Comparison of ENCODE assay signal across 17 cellular contexts in the genomic region with DNA sequence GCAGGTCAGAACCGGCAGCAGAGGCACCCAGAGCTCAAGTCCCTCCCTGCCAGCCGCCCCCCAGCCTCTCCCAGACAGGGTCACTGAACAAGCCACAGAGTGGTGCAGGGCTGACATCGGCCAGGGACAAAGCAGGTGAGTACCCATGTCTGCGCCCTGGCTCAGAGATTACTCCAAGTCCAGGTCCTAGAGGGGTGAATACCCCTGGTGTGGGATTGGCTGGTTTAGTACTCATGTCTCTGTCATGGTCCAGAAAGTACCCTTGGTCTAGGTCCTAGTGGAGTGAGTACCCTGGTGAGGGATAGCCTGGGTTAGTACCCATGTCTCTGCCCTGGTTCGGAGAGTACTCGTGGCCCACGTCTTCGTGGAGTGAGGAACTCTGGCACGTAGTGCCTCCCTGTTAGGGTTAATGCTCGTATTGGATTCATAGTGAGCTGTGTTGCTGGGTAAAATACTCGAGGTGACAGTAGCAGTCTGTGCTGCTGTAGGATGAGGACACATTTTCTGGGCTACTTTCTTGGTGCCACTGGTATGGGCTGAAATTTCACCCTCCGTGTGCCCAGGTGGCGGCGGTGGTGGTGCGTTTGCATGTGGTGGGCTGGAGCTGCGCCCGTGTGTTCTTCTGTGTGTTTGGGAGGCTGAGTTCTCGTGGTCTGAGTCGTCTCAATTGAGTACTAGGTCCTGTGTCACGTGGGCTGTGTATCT. TPM values are rescaled to one million over a fixed set of nuclear protein-coding genes. Genes with fewer than 3 reads are reported as not detected.
A peak's percentile ranks its signal among the peaks of the same experiment; 100 is the strongest.
DNase-seq lines count a peak whose midpoint lies in the region; ATAC-seq lines count a peak whose summit lies in the region.
"Had no signal": no experiment of that assay in that cellular context is flagged by ENCODE, and none has a peak within 500 bp of the region (broad histone marks: within the 10 kb centered on the region; RNA-seq: fewer than 3 reads in every experiment).

No MANE protein-coding gene starts in this region.

- no peak for ATAC-seq in activated T-cell treated with anti-CD3 and anti-CD28 coated beads, Interleukin-2, amount 50 U/mL, for 4 hours
- ATAC-seq in stimulated activated effector memory CD8-positive, alpha-beta T cell treated with anti-CD3 and anti-CD28 coated beads, Interleukin-12 subunit alpha, Interleukin-12 subunit beta, amount 100 ng/mL, for 72 hours, result peak; percentile 6
- no peak for ATAC-seq in HG02884 (IDR thresholded peaks at IDR 0.05; ENCODE audit: unreplicated experiment)

- DNase-seq in activated T-cell treated with anti-CD3 and anti-CD28 coated beads, Interleukin-2, amount 50 U/mL, for 1 hour, result peak; percentile 12
- DNase-seq in activated T-cell treated with anti-CD3 and anti-CD28 coated beads, Interleukin-2, amount 50 U/mL, for 4 hours, result no peak
- DNase-seq in RPMI7951 (ENCODE audit: low read depth) (peak; percentile 21), fibroblast of peridontal ligament (ENCODE audit: extremely low read depth) (peak; percentile 2), NCI-H526 treated with DMSO at 0.1 percent for 48 hours (lab: John Stamatoyannopoulos, UW) (no peak), NCI-H446 treated with DMSO at 0.1 percent for 48 hours (lab: John Stamatoyannopoulos, UW) (no peak)
- DNase-seq in stimulated activated effector memory CD8-positive, alpha-beta T cell treated with anti-CD3 and anti-CD28 coated beads, Interleukin-12 subunit alpha, Interleukin-12 subunit beta, amount 100 ng/mL, for 72 hours (ENCODE audit: low spot score in 2 of 2), result no peak
- DNase-seq: activated CD4-positive, alpha-beta T cell treated with anti-CD3 and anti-CD28 coated beads for 4 hours; mammary epithelial cell; NCI-H1694 treated with DMSO at 0.1 percent for 48 hours; NCI-H524 treated with DMSO at 0.1 percent for 48 hours; occipital lobe; RPMI8226; stimulated activated naive CD4-positive, alpha-beta T cell treated with Interleukin-2 at 50 U/mL for 16 hours had no signal

- H3K27me3 Mint-ChIP-seq in activated T-cell treated with anti-CD3 and anti-CD28 coated beads, Interleukin-2, amount 50 U/mL, for 4 hours (ENCODE audit: low read depth), result no peaks in the 10 kb centered on the region

- no peak overlapping the region for H3K27ac Mint-ChIP-seq in stimulated activated effector memory CD8-positive, alpha-beta T cell treated with anti-CD3 and anti-CD28 coated beads, Interleukin-12 subunit alpha, Interleukin-12 subunit beta, amount 100 ng/mL, for 72 hours
- H3K27ac Mint-ChIP-seq: T-helper 2 cell treated with Interferon-gamma antibody and Interleukin-4, amounts not matched to agents 5 μg/mL and 100 μg/mL, for 36 hours had no signal

- no peaks in the 10 kb centered on the region for H3K9me3 Mint-ChIP-seq in activated T-cell treated with anti-CD3 and anti-CD28 coated beads, Interleukin-2, amount 50 U/mL, for 4 hours
- H3K9me3 Mint-ChIP-seq in stimulated activated effector memory CD8-positive, alpha-beta T cell treated with anti-CD3 and anti-CD28 coated beads, Interleukin-12 subunit alpha, Interleukin-12 subunit beta, amount 100 ng/mL, for 72 hours, result no peaks in the 10 kb centered on the region
- H3K9me3 Mint-ChIP-seq: T-helper 2 cell treated with Interferon-gamma antibody and Interleukin-4, amounts not matched to agents 5 μg/mL and 100 μg/mL, for 36 hours had no signal

- no peaks in the 10 kb centered on the region for H3K36me3 Mint-ChIP-seq in activated T-cell treated with anti-CD3 and anti-CD28 coated beads, Interleukin-2, amount 50 U/mL, for 4 hours (ENCODE audit: insufficient read depth)
- H3K36me3 Mint-ChIP-seq in stimulated activated effector memory CD8-positive, alpha-beta T cell treated with anti-CD3 and anti-CD28 coated beads, Interleukin-12 subunit alpha, Interleukin-12 subunit beta, amount 100 ng/mL, for 72 hours, result no peaks in the 10 kb centered on the region

- H3K4me3 Mint-ChIP-seq in activated T-cell treated with anti-CD3 and anti-CD28 coated beads, Interleukin-2, amount 50 U/mL, for 4 hours, result no peak overlapping the region
- no peak overlapping the region for H3K4me3 Mint-ChIP-seq in stimulated activated effector memory CD8-positive, alpha-beta T cell treated with anti-CD3 and anti-CD28 coated beads, Interleukin-12 subunit alpha, Interleukin-12 subunit beta, amount 100 ng/mL, for 72 hours
- H3K4me3 Mint-ChIP-seq: T-helper 2 cell treated with Interferon-gamma antibody and Interleukin-4, amounts not matched to agents 5 μg/mL and 100 μg/mL, for 36 hours had no signal

- no peaks in the 10 kb centered on the region for H3K4me1 Mint-ChIP-seq in activated T-cell treated with anti-CD3 and anti-CD28 coated beads, Interleukin-2, amount 50 U/mL, for 4 hours (ENCODE audit: low read depth)
- no peaks in the 10 kb centered on the region for H3K4me1 Mint-ChIP-seq in stimulated activated effector memory CD8-positive, alpha-beta T cell treated with anti-CD3 and anti-CD28 coated beads, Interleukin-12 subunit alpha, Interleukin-12 subunit beta, amount 100 ng/mL, for 72 hours

RNA-seq across cellular contexts. Expression of a gene that starts 25.5 kb away (rescaled TPM):
- total RNA-seq in activated T-cell treated with anti-CD3 and anti-CD28 coated beads, Interleukin-2, amount 50 U/mL, for 4 hours, result under 1 TPM in 1 of 3 donors, not detected in 2; 0.05 TPM
- not detected in 2 replicates for total RNA-seq in RPMI7951 (2014; rRNA removed; shearing (Covaris generic))

RNA-seq across cellular contexts. Expression of a gene that starts 46.8 kb away (rescaled TPM):
- not detected for total RNA-seq in activated T-cell treated with anti-CD3 and anti-CD28 coated beads, Interleukin-2, amount 50 U/mL, for 4 hours
- not detected in 2 replicates for total RNA-seq in RPMI7951 (2014; rRNA removed; shearing (Covaris generic))
- total RNA-seq: H4, mammary epithelial cell had no signal

Comparison
In these comparisons a context has a peak if more than half of its experiments do, and no peak if none do; other contexts are left out.
1. DNase-seq: peak in activated T-cell treated with anti-CD3 and anti-CD28 coated beads, Interleukin-2, amount 50 U/mL, for 1 hour (single experiment), RPMI7951 (single experiment) and fibroblast of peridontal ligament (single experiment); none in activated T-cell treated with anti-CD3 and anti-CD28 coated beads, Interleukin-2, amount 50 U/mL, for 4 hours (single experiment), stimulated activated effector memory CD8-positive, alpha-beta T cell treated with anti-CD3 and anti-CD28 coated beads, Interleukin-12 subunit alpha, Interleukin-12 subunit beta, amount 100 ng/mL, for 72 hours (0 of 2), NCI-H526 treated with DMSO at 0.1 percent for 48 hours (single experiment) and NCI-H446 treated with DMSO at 0.1 percent for 48 hours (single experiment).